ENCODE assay signal across 1 cellular context in genomic region chr5:1108865-1109174, GRCh38.
A peak's percentile ranks its signal among the peaks of the same experiment; 100 is the strongest.
TF ChIP-seq lines count a peak whose summit lies in the region.

No MANE protein-coding gene starts in this region.

TF ChIP-seq in K562, 482 proteins besides CTCF, POLR2A, EP300 and RAD21 (continued from another document):
- TF ChIP-seq ZHX1 (conservative IDR thresholded peaks at IDR 0.05; ENCODE audit: low read length) = no peak
- peak; percentile 53; the same call in 1 of the 2 replicates for TF ChIP-seq SPI1 (IDR thresholded peaks at IDR 0.05; ENCODE audit: borderline replicate concordance, low read depth, low read length)
- no peak for TF ChIP-seq ZNF830 (CRISPR knock-in tag; IDR thresholded peaks at IDR 0.05)
